ENCODE assay signal across 8 cellular contexts in the genomic region with DNA sequence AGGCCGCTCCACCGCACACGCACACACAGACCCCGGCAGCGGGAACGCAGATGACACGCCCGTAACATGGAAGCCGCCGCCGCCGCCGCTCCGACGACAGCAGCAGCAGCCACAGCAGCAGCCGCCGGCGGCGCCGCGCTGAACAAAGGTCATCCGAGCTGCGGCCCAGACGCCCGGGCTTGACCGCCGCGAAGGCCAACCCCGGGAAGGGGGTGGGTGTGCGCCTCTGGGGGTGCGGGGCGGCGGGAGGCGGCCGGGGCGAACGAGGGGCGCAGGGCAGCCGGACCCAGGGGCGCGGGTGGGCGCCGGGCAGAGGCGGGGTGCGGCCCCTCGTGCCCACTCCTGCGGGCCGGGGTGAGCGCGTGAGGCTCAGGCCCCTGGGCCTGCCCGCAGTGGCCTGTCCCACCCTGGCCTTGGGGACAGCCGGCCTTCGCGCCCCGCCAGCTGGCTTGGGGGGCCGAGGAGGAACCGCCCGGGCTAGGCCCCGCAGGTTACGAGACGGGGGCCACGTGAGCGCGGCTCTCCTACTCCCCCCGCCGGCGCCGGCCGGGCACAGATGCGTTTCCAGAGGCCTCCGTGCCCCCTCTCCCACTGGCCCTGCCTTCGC. TPM values are rescaled to one million over a fixed set of nuclear protein-coding genes. Genes with fewer than 3 reads are reported as not detected.
DNase-seq lines count a peak whose midpoint lies in the region; ATAC-seq and TF ChIP-seq lines count a peak whose summit lies in the region.

No MANE protein-coding gene starts in this region.

- no peak overlapping the region for H2BK20ac ChIP-seq in H9 (ENCODE audit: low read depth, low read length, poor library complexity, severe bottlenecking)

- no peak overlapping the region for H3K27ac ChIP-seq in H9 (ENCODE audit: insufficient read length, low read depth, low read length)
- H3K27ac ChIP-seq in SU-DHL-6 (ENCODE audit: low read depth, low read length), result peak overlapping the region; percentile 80
- peak overlapping the region; percentile 96 for H3K27ac ChIP-seq in layer of hippocampus (ENCODE audit: low read depth, low read length)

- H3T11ph ChIP-seq in H9 (ENCODE audit: low read length), result no peak overlapping the region

- peak; percentile 64 to 66 for DNase-seq in Caco-2
- DNase-seq in H9, result no peak
- peak in 1 of 2 donors; percentile 23 for DNase-seq in central memory CD8-positive, alpha-beta T cell (ENCODE audit: low spot score in 2 of 2)
- peak; percentile 42 for DNase-seq in stimulated activated CD4-positive, alpha-beta T cell treated with anti-CD3 and anti-CD28 coated beads, Interleukin-4, amount 100 ng/mL, for 1 hour
- no peak for DNase-seq in kidney glomerular epithelial cell (lab: John Stamatoyannopoulos, UW)

- no peak overlapping the region for H4K91ac ChIP-seq in H9 (ENCODE audit: insufficient read length, low read depth, low read length)

- CTCF ChIA-PET in Caco-2 (lab: Charles Lee), result interaction anchor here (0.7 kb wide), 1 partner anchor 30 kb away, joined by 3 read pairs; no protein-coding TSS in a partner anchor

- H3K36me3 Mint-ChIP-seq in Caco-2 (ENCODE audit: insufficient read depth, unreplicated experiment), result peaks cover 20% of the 10 kb centered on the region
- H3K36me3 Mint-ChIP-seq in H9 (ENCODE audit: insufficient read depth in 1 of 3, low read depth in 3 of 3), result peaks cover 35 to 46% (median 40%) of the 10 kb centered on the region in 3 experiments
- peaks cover 17% of the 10 kb centered on the region for H3K36me3 Mint-ChIP-seq in central memory CD8-positive, alpha-beta T cell (ENCODE audit: insufficient read depth)

- H4K5ac ChIP-seq in H9 (ENCODE audit: insufficient read length, low read depth, low read length), result no peak overlapping the region

- POLR2A ChIA-PET in Caco-2 (lab: Charles Lee), result no interaction called here

- H3K9me3 ChIP-seq in Caco-2, result no peaks in the 10 kb centered on the region
- H3K9me3 ChIP-seq in H9 (ENCODE audit: control insufficient read depth, low read depth, low read length), result no peaks in the 10 kb centered on the region
- H3K9me3 ChIP-seq in SU-DHL-6 (ENCODE audit: insufficient read depth, low read length), result no peaks in the 10 kb centered on the region

- no peak overlapping the region for H2AK5ac ChIP-seq in H9 (ENCODE audit: insufficient read length, low read length)

- H3K4ac ChIP-seq in H9 (ENCODE audit: low read depth, low read length), result no peak overlapping the region

- no peaks in the 10 kb centered on the region for H3K79me1 ChIP-seq in H9 (ENCODE audit: insufficient read depth, low read depth, low read length, poor library complexity, severe bottlenecking)

- BruUV-seq in Caco-2 (replicated peaks; lab: Mats Ljungman, UMichigan), result no TSS peak

- peak overlapping the region; percentile 7 for H2BK120ac ChIP-seq in H9 (ENCODE audit: low read depth, low read length, poor library complexity, severe bottlenecking)

- H3F3A ChIP-seq in SU-DHL-6 (ENCODE audit: insufficient read depth), result peaks cover 23% of the 10 kb centered on the region

- no peak overlapping the region for H4K8ac ChIP-seq in H9 (replicated peaks; ENCODE audit: insufficient read length, low read depth, low read length)

- peak overlapping the region; percentile 23 for H3K4me3 ChIP-seq in Caco-2 (ENCODE audit: low read depth, low read length)
- peak overlapping the region; percentile 55 for H3K4me3 ChIP-seq in SU-DHL-6 (ENCODE audit: insufficient read depth, low read length, poor library complexity, severe bottlenecking)

- H3K9ac ChIP-seq in H9 (ENCODE audit: extremely low read depth, insufficient read length, low read length) (peak overlapping the region; percentile 66), SU-DHL-6 (ENCODE audit: low read length) (peak overlapping the region; percentile 75)

- H3K18ac ChIP-seq in H9 (ENCODE audit: insufficient read length, low read depth, low read length), result peak overlapping the region; percentile 88

- H3K27ac Mint-ChIP-seq in Caco-2 (ENCODE audit: unreplicated experiment) (peak overlapping the region; percentile 88), H9 (peak overlapping the region in 2 of 3 experiments; percentile 97 to 99; a peak in 2 of 7 replicates)
- H3K27ac Mint-ChIP-seq in central memory CD8-positive, alpha-beta T cell (ENCODE audit: low read depth), result peak overlapping the region; percentile 95

- no peak overlapping the region for H3K56ac ChIP-seq in H9 (ENCODE audit: insufficient read length, low read depth, low read length)

- H3K27me3 ChIP-seq in Caco-2 (replicated peaks; ENCODE audit: control insufficient read depth, insufficient read depth, low read length) (no peaks in the 10 kb centered on the region), H9 (ENCODE audit: insufficient read depth, low read length) (no peaks in the 10 kb centered on the region), SU-DHL-6 (ENCODE audit: low read length) (no peaks in the 10 kb centered on the region), layer of hippocampus (ENCODE audit: control insufficient read depth, insufficient read depth, low read length) (no peaks in the 10 kb centered on the region)

- no peak overlapping the region for H2BK12ac ChIP-seq in H9 (ENCODE audit: insufficient read length, low read depth, low read length)

- no peak overlapping the region for H2BK5ac ChIP-seq in H9 (ENCODE audit: insufficient read length, low read length)

- H3K4me1 ChIP-seq in Caco-2, result no peaks in the 10 kb centered on the region
- peaks cover 18% of the 10 kb centered on the region; the same call in 1 of the 2 replicates for H3K4me1 ChIP-seq in H9 (ENCODE audit: insufficient read depth, low read length)

- no peaks in the 10 kb centered on the region for H3K23me2 ChIP-seq in H9 (ENCODE audit: insufficient read length, low read depth, low read length, poor library complexity, severe bottlenecking)

- peak; percentile 44 for ATAC-seq in central memory CD8-positive, alpha-beta T cell (replicated peaks; ENCODE audit: extremely low read depth, poor library complexity, severe bottlenecking)
- no peak for ATAC-seq in HG03039 (IDR thresholded peaks at IDR 0.05; ENCODE audit: unreplicated experiment)

- TF ChIP-seq CTCF in Caco-2 (IDR thresholded peaks at IDR 0.05; ENCODE audit: insufficient read depth in 1 of 2, low read depth in 1 of 2, low read length in 1 of 2, severe bottlenecking in 1 of 2, unreplicated experiment in 1 of 2) (no peak), H9 (conservative IDR thresholded peaks at IDR 0.05) (no peak), SU-DHL-6 (IDR thresholded peaks at IDR 0.05; ENCODE audit: insufficient read depth, low read length, poor library complexity, severe bottlenecking) (no peak)

- H2AFZ ChIP-seq in H9 (ENCODE audit: low read length) (no peak overlapping the region), SU-DHL-6 (ENCODE audit: low read depth, low read length, severe bottlenecking) (peak overlapping the region; percentile 72)

- peak overlapping the region; percentile 77 for H3K4me2 ChIP-seq in H9 (ENCODE audit: insufficient read depth, insufficient read length, low read length)
- peak overlapping the region; percentile 57 for H3K4me2 ChIP-seq in SU-DHL-6 (ENCODE audit: low read depth, low read length, poor library complexity, severe bottlenecking)

- no peaks in the 10 kb centered on the region for H3K9me2 ChIP-seq in SU-DHL-6 (replicated peaks; ENCODE audit: insufficient read depth, low read length)

- H3K4me3 Mint-ChIP-seq in Caco-2 (ENCODE audit: unreplicated experiment), result peak overlapping the region; percentile 77
- H3K4me3 Mint-ChIP-seq in H9, result peak overlapping the region; percentile 79 to 85
- peak overlapping the region; percentile 78 for H3K4me3 Mint-ChIP-seq in central memory CD8-positive, alpha-beta T cell

- H4K20me1 ChIP-seq in H9 (ENCODE audit: control insufficient read depth, insufficient read depth, insufficient read length), result no peaks in the 10 kb centered on the region
- H4K20me1 ChIP-seq in SU-DHL-6 (ENCODE audit: low read depth, low read length), result no peaks in the 10 kb centered on the region

- H3K27me3 Mint-ChIP-seq in Caco-2 (ENCODE audit: insufficient read depth, unreplicated experiment) (no peaks in the 10 kb centered on the region), H9 (ENCODE audit: low read depth) (no peaks in the 10 kb centered on the region)
- H3K27me3 Mint-ChIP-seq in central memory CD8-positive, alpha-beta T cell, result peaks cover 11% of the 10 kb centered on the region

- intact Hi-C loops in Caco-2 (cut with micrococcal nuclease; ENCODE audit: unreplicated experiment), result loop anchor here (5.0 kb wide), 1 partner anchor 76 kb away; no protein-coding TSS in a partner anchor

- H3K79me2 ChIP-seq in H9 (ENCODE audit: insufficient read depth, low read length), result peaks cover 28% of the 10 kb centered on the region; the same call in 1 of the 2 replicates
- peaks cover 35% of the 10 kb centered on the region; the same call in 1 of the 2 replicates for H3K79me2 ChIP-seq in SU-DHL-6 (ENCODE audit: insufficient read depth, low read length)

- no peaks in the 10 kb centered on the region for H3K4me1 Mint-ChIP-seq in Caco-2 (ENCODE audit: low read depth, unreplicated experiment)
- H3K4me1 Mint-ChIP-seq in H9, result peaks cover 86 to 88% of the 10 kb centered on the region in 2 experiments
- peaks cover 31% of the 10 kb centered on the region for H3K4me1 Mint-ChIP-seq in central memory CD8-positive, alpha-beta T cell

- no peak overlapping the region for H2BK15ac ChIP-seq in H9 (ENCODE audit: low read depth, low read length)

- H3K9me3 Mint-ChIP-seq in Caco-2 (ENCODE audit: unreplicated experiment) (no peaks in the 10 kb centered on the region), H9 (peaks cover 4 to 6% of the 10 kb centered on the region in 2 experiments; a peak in 3 of 5 replicates)
- no peaks in the 10 kb centered on the region for H3K9me3 Mint-ChIP-seq in central memory CD8-positive, alpha-beta T cell

- H3K36me3 ChIP-seq in Caco-2 (ENCODE audit: control insufficient read depth, insufficient read depth, low read length), result no peaks in the 10 kb centered on the region
- peaks cover 8% of the 10 kb centered on the region for H3K36me3 ChIP-seq in SU-DHL-6 (ENCODE audit: low read length)

- H3K14ac ChIP-seq in H9 (ENCODE audit: insufficient read depth, low read length), result peak overlapping the region; percentile 88

- WGBS in H9 (ENCODE audit: extremely low coverage, insufficient read length, low lambda C conversion rate), result no CpG with 5 or more reads among the region's 72 CpGs

- H3K23ac ChIP-seq in H9 (ENCODE audit: insufficient read length, low read depth, low read length), result no peak overlapping the region

RNA-seq across cellular contexts. Expression of a gene that starts 1.0 kb away (rescaled TPM):
- total RNA-seq in Caco-2 (2022), result 27.7 and 32.7 TPM in 2 replicates
- 254 and 258 TPM in 2 replicates for total RNA-seq in H9 (2021)

Comparison
In these comparisons a context has a peak if more than half of its experiments do, and no peak if none do; other contexts are left out.
1. DNase-seq: peak in Caco-2 (2 of 2) and stimulated activated CD4-positive, alpha-beta T cell treated with anti-CD3 and anti-CD28 coated beads, Interleukin-4, amount 100 ng/mL, for 1 hour (single experiment); none in H9 (single experiment) and kidney glomerular epithelial cell (single experiment).
2. Peak in every context shown above with its lines, with median percentiles within 50 percentile points of each other: H3K27ac Mint-ChIP-seq and H3K4me3 Mint-ChIP-seq.